ENCODE assay signal across 10 cellular contexts in the genomic region with DNA sequence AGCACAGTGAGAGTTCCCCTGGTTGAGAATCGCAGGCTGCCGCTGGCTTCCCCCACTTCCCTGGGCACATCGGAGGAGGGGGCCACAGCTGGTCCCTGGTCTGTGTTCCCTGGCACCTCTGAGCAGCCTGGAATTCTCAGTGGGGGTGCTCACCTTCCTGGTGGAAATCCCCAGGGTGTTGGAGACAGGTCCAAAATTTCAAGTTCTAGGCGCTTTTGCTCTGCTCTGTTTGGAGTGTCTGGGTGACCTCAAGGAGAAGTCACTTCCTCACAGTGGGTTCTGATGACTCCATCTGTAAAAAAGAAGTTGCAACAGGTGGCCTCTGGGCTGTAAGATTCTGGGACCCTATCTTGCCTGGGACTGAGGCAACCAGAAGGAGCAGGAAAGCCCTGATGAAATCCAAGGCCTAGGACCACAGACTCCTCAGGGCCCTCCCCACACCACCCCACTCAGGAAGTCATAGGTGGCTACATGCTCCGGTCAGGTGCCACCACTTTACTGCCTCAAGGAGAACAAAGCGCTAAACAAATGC. TPM values are rescaled to one million over a fixed set of nuclear protein-coding genes. Genes with fewer than 3 reads are reported as not detected.
DNase-seq lines count a peak whose midpoint lies in the region; ATAC-seq and TF ChIP-seq lines count a peak whose summit lies in the region.
"Had no signal": no experiment of that assay in that cellular context is flagged by ENCODE, and none has a peak within 500 bp of the region (broad histone marks: within the 10 kb centered on the region; RNA-seq: fewer than 3 reads in every experiment).

A gene with protein sequence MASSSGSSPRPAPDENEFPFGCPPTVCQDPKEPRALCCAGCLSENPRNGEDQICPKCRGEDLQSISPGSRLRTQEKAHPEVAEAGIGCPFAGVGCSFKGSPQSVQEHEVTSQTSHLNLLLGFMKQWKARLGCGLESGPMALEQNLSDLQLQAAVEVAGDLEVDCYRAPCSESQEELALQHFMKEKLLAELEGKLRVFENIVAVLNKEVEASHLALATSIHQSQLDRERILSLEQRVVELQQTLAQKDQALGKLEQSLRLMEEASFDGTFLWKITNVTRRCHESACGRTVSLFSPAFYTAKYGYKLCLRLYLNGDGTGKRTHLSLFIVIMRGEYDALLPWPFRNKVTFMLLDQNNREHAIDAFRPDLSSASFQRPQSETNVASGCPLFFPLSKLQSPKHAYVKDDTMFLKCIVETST (minus strand): TSS at position 400 of the 532 bp plus-strand sequence. CDS start 721 bp downstream, outside the sequence.

- H3K4me2 ChIP-seq in fibroblast of lung (ENCODE audit: extremely low read depth, insufficient read depth, low read length), result no peak within 1 kb of the TSS

- H3K4me3 ChIP-seq in fibroblast of lung (replicated peaks in 1 of 4; ENCODE audit: control extremely low read depth in 1 of 4, insufficient read depth in 1 of 4, low read depth in 3 of 4, low read length in 4 of 4) (no peak within 1 kb of the TSS), thoracic aorta (peak within 1 kb of the TSS; percentile 61)

- H3K27me3 ChIP-seq in fibroblast of lung (ENCODE audit: control insufficient read depth, insufficient read depth, low read length) (no peaks in the 10 kb centered on the region), thoracic aorta (replicated peaks; ENCODE audit: insufficient read depth) (no peaks in the 10 kb centered on the region)

- no peak within 1 kb of the TSS for H2AFZ ChIP-seq in fibroblast of lung (ENCODE audit: low read length)

- TF ChIP-seq POLR2A in Raji (IDR thresholded peaks at IDR 0.05; ENCODE audit: insufficient read depth, low read depth, low read length), result peak; percentile 30; the same call in 1 of the 2 replicates

- peak in 1 of 2 donors; percentile 24 for DNase-seq in fibroblast of lung (ENCODE audit: low read depth in 2 of 2)
- no peak for DNase-seq in thoracic aorta (ENCODE audit: low spot score)
- DNase-seq in NCI-H1694 (lab: John Stamatoyannopoulos, UW), result no peak
- DNase-seq in DMS153 treated with DMSO at 0.1 percent for 48 hours (lab: John Stamatoyannopoulos, UW; ENCODE audit: unreplicated experiment), result no peak
- no peak for DNase-seq in NCI-H1694 treated with DMSO at 0.1 percent for 48 hours (lab: John Stamatoyannopoulos, UW)

- H3K9ac ChIP-seq in fibroblast of lung (ENCODE audit: insufficient read depth, low read length), result no peak within 1 kb of the TSS
- H3K9ac ChIP-seq: parathyroid adenoma had no signal

- H4K20me1 ChIP-seq in fibroblast of lung (ENCODE audit: control insufficient read depth, extremely low read depth, insufficient read depth, low read length), result no peaks in the 10 kb centered on the region

- ATAC-seq in GM18873 (IDR thresholded peaks at IDR 0.05; ENCODE audit: low FRiP score, unreplicated experiment) (peak; percentile 12), HG02852 (IDR thresholded peaks at IDR 0.05; ENCODE audit: unreplicated experiment) (peak; percentile 19), thoracic aorta (ENCODE audit: insufficient number of reproducible peaks, low FRiP score, low read depth) (no peak)

- H3K4me1 ChIP-seq in fibroblast of lung (ENCODE audit: control insufficient read depth, extremely low read depth, insufficient read depth, low read length), result peaks cover 13% of the 10 kb centered on the region
- peaks cover 59 to 95% of the 10 kb centered on the region in 2 donors for H3K4me1 ChIP-seq in thoracic aorta (ENCODE audit: control insufficient read depth in 1 of 2, low read depth in 2 of 2)

- peak within 1 kb of the TSS; percentile 45 for H3K27ac ChIP-seq in fibroblast of lung (ENCODE audit: insufficient read depth, low read length)
- H3K27ac ChIP-seq in thoracic aorta, result peak within 1 kb of the TSS; percentile 96
- H3K27ac ChIP-seq: parathyroid adenoma, VCaP had no signal

- no peaks in the 10 kb centered on the region for H3K9me3 ChIP-seq in fibroblast of lung (ENCODE audit: control insufficient read depth, insufficient read depth, low read depth, low read length)
- no peaks in the 10 kb centered on the region for H3K9me3 ChIP-seq in thoracic aorta

- H3K79me2 ChIP-seq in fibroblast of lung (ENCODE audit: control insufficient read depth, insufficient read depth, low read length), result no peaks in the 10 kb centered on the region
- H3K79me2 ChIP-seq: parathyroid adenoma had no signal

- TF ChIP-seq CTCF in fibroblast of lung (conservative IDR thresholded peaks at IDR 0.05 in 1 of 2, IDR thresholded peaks at IDR 0.05 in 1 of 2; ENCODE audit: low read depth in 1 of 2, low read length in 2 of 2) (no peak), thoracic aorta (IDR thresholded peaks at IDR 0.05) (no peak)

- no peaks in the 10 kb centered on the region for H3K36me3 ChIP-seq in fibroblast of lung (ENCODE audit: control insufficient read depth, insufficient read depth, low read length)
- H3K36me3 ChIP-seq in thoracic aorta, result no peaks in the 10 kb centered on the region

RNA-seq across cellular contexts. Expression of the gene that starts here (rescaled TPM):
- total RNA-seq in fibroblast of lung (2.6 and 3.8 TPM in 2 replicates), thoracic aorta (10 to 100 TPM; 36.4 to 52.5 TPM)
- 0.58 and 0.93 TPM in 2 replicates for polyA plus RNA-seq in fibroblast of lung
- 0.52 and 0.82 TPM in 2 replicates for polyA plus RNA-seq in fibroblast of lung (2012)
- 1.4 TPM in 2 replicates for polyA minus RNA-seq in fibroblast of lung (ENCODE audit: low replicate concordance)
